Comparison of ENCODE assay signal across 29 cellular contexts in genomic region chr19:40380199-40381037, GRCh38. TPM values are rescaled to one million over a fixed set of nuclear protein-coding genes. Genes with fewer than 3 reads are reported as not detected.
"Had no signal": no experiment of that assay in that cellular context is flagged by ENCODE, and none has a peak within 500 bp of the region (broad histone marks: within the 10 kb centered on the region; RNA-seq: fewer than 3 reads in every experiment).

No MANE protein-coding gene starts in this region.

- H3K27me3 ChIP-seq: ascending aorta, esophagus muscularis mucosa, foreskin keratinocyte, left lung, pancreas, sigmoid colon, upper lobe of left lung had no signal

- DNase-seq: activated CD4-positive, alpha-beta memory T cell treated with anti-CD3 and anti-CD28 coated beads for 36 hours; activated CD4-positive, alpha-beta T cell treated with anti-CD3 and anti-CD28 coated beads for 48 hours; activated CD8-positive, alpha-beta memory T cell treated with anti-CD3 and anti-CD28 coated beads, Interleukin-2, amount 50 U/mL, for 4 hours; activated gamma-delta T cell; activated naive CD4-positive, alpha-beta T cell treated with anti-CD3 and anti-CD28 coated beads, Interleukin-2, amount 10 ng/mL, durations not matched to agents 7 days and 5 days; activated naive CD8-positive, alpha-beta T cell treated with anti-CD3 and anti-CD28 coated beads, Interleukin-2, amount 10 ng/mL, durations not matched to agents 7 days and 5 days; activated T-cell treated with anti-CD3 and anti-CD28 coated beads, Interleukin-2, amount 50 U/mL, for 24 hours; foreskin keratinocyte; pancreas; retina; sigmoid colon; small intestine; stimulated activated CD4-positive, alpha-beta T cell treated with anti-CD3 and anti-CD28 coated beads, Interleukin-4, amount 100 ng/mL, for 4 hours; stimulated activated CD8-positive, alpha-beta memory T cell treated with anti-CD3 and anti-CD28 coated beads, Interleukin-4, amount 100 ng/mL, for 48 hours; stimulated activated naive CD8-positive, alpha-beta T cell treated with anti-CD3 and anti-CD28 coated beads, Interleukin-15, amount 100 ng/mL, for 72 hours; T-helper 17 cell; T1000; WERI-Rb-1 had no signal

- H3K4me1 ChIP-seq: ascending aorta, esophagus muscularis mucosa, foreskin keratinocyte, left lung, pancreas, prostate gland, sigmoid colon, upper lobe of left lung had no signal

- H3K36me3 ChIP-seq: WERI-Rb-1 had no signal

- FAIRE-seq: islet of Langerhans, pancreas, small intestine had no signal

- H3K9me3 ChIP-seq: ascending aorta, esophagus muscularis mucosa, left lung, pancreas, prostate gland, sigmoid colon, upper lobe of left lung had no signal

- H3K27ac ChIP-seq: ascending aorta, esophagus muscularis mucosa, foreskin keratinocyte, left lung, pancreas, prostate gland, sigmoid colon, upper lobe of left lung, WERI-Rb-1 had no signal

- ATAC-seq: activated CD4-positive, CD25-positive, alpha-beta regulatory T cell treated with anti-CD3 and anti-CD28 coated beads, Interleukin-2, amount 50 U/mL, for 24 hours; foreskin keratinocyte; left lung; pancreas; stimulated activated memory B cell treated with anti-CD40 and anti-IgM and Interleukin-4, amounts not matched to agents 10 μg/mL and 1 μg/mL and 100 μg/mL, for 72 hours; stimulated activated naive CD8-positive, alpha-beta T cell treated with anti-CD3 and anti-CD28 coated beads, Interleukin-15, amount 100 ng/mL, for 72 hours; T-helper 17 cell had no signal

- H3K4me3 ChIP-seq: ascending aorta, esophagus muscularis mucosa, left lung, pancreas, prostate gland, sigmoid colon, upper lobe of left lung had no signal

RNA-seq across cellular contexts. Expression of gene HIPK4, which starts 9.6 kb away (rescaled TPM):
- total RNA-seq: activated CD4-positive, alpha-beta memory T cell treated with anti-CD3 and anti-CD28 coated beads for 36 hours; ascending aorta; glomerular endothelial cell; lung microvascular endothelial cell; mucosa of gallbladder; T-helper 17 cell had no signal
